ENCODE assay signal across 28 cellular contexts in the genomic region with DNA sequence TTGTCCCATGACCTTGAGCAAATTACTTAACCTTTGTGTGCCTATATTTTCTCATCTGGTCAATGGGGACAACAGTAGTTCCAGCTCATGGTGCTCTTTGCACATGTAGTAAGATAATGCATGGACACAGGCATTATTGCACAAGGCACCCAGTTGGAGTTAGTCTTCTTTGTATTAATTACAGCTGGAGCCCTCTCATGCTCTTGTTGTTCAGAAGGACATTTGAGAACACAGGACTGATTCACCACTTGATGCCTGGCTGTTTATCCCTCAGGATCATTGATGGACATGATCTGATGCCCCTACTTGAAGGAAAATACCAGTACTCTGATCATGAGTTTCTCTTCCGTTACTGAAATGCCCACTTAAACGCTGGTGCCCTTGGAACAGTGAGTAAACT.
"Had no signal": no experiment of that assay in that cellular context is flagged by ENCODE, and none has a peak within 500 bp of the region (broad histone marks: within the 10 kb centered on the region; RNA-seq: fewer than 3 reads in every experiment).

No MANE protein-coding gene starts in this region.

- H3K9me3 Mint-ChIP-seq: nephron; neural progenitor cell; stimulated activated effector memory CD8-positive, alpha-beta T cell treated with anti-CD3 and anti-CD28 coated beads, Interleukin-12 subunit alpha, Interleukin-12 subunit beta, amount 100 ng/mL, for 72 hours; stimulated activated naive B cell treated with anti-CD40 and anti-IgM and Interleukin-4, amounts not matched to agents 10 μg/mL and 1 μg/mL and 100 μg/mL, for 72 hours; stimulated activated naive CD8-positive, alpha-beta T cell treated with anti-CD3 and anti-CD28 coated beads, Interleukin-15, Interleukin-2, amounts not matched to agents 100 ng/mL and 50 ng/mL, for 24 hours had no signal

- H3K27me3 ChIP-seq: neural progenitor cell, ovary, right lobe of liver, sigmoid colon, stomach, thyroid gland, tibial nerve, upper lobe of left lung, uterus had no signal

- H3K4me1 ChIP-seq: neural progenitor cell, parathyroid adenoma, psoas muscle, right lobe of liver, sigmoid colon, stomach, thyroid gland, tibial nerve, upper lobe of left lung, uterus had no signal

- H3K27ac ChIP-seq: neural progenitor cell, ovary, parathyroid adenoma, psoas muscle, right lobe of liver, sigmoid colon, stomach, thoracic aorta, thyroid gland, tibial nerve, upper lobe of left lung, uterus had no signal

- H3K9me3 ChIP-seq: ovary, psoas muscle, right lobe of liver, sigmoid colon, stomach, thoracic aorta, thyroid gland, tibial nerve, upper lobe of left lung, uterus had no signal

- H2AFZ ChIP-seq: neural progenitor cell, parathyroid adenoma had no signal

- H3K9ac ChIP-seq: neural progenitor cell, parathyroid adenoma had no signal

- H3K4me2 ChIP-seq: neural progenitor cell had no signal

- DNase-seq: natural killer cell; occipital lobe; ovary; posterior cingulate gyrus; psoas muscle; right cardiac atrium; right lobe of liver; sigmoid colon; small intestine; stimulated activated CD4-positive, alpha-beta T cell treated with anti-CD3 and anti-CD28 coated beads, Interleukin-15, amount 100 ng/mL, for 24 hours; stimulated activated CD4-positive, alpha-beta T cell treated with anti-CD3 and anti-CD28 coated beads, Interleukin-2, amount 100 ng/mL, for 24 hours; stimulated activated CD4-positive, alpha-beta T cell treated with anti-CD3 and anti-CD28 coated beads, Interleukin-2, amount 100 ng/mL, for 48 hours; stimulated activated CD4-positive, alpha-beta T cell treated with anti-CD3 and anti-CD28 coated beads, Interleukin-4, amount 100 ng/mL, for 24 hours; stimulated activated naive B cell treated with anti-CD40 and anti-IgM and Interleukin-4, amounts not matched to agents 10 μg/mL and 1 μg/mL and 100 μg/mL, for 72 hours; stimulated activated naive CD4-positive, alpha-beta T cell treated with Interleukin-2 at 50 U/mL for 16 hours; stomach; thyroid gland; trophoblast cell; upper lobe of left lung; uterus had no signal

- FAIRE-seq: small intestine had no signal

- H3K27me3 Mint-ChIP-seq: progenitor cell of endocrine pancreas; stimulated activated naive B cell treated with anti-CD40 and anti-IgM and Interleukin-4, amounts not matched to agents 10 μg/mL and 1 μg/mL and 100 μg/mL, for 72 hours; stimulated activated naive CD8-positive, alpha-beta T cell treated with anti-CD3 and anti-CD28 coated beads, Interleukin-15, Interleukin-2, amounts not matched to agents 100 ng/mL and 50 ng/mL, for 24 hours had no signal

- H3K4me3 ChIP-seq: neural progenitor cell, ovary, psoas muscle, right lobe of liver, sigmoid colon, stomach, thoracic aorta, thyroid gland, tibial nerve, upper lobe of left lung, uterus had no signal

- ATAC-seq: natural killer cell; psoas muscle; right cardiac atrium; right lobe of liver; stimulated activated effector memory CD8-positive, alpha-beta T cell treated with anti-CD3 and anti-CD28 coated beads, Interleukin-12 subunit alpha, Interleukin-12 subunit beta, amount 100 ng/mL, for 72 hours; stimulated activated naive B cell treated with anti-CD40 and anti-IgM and Interleukin-4, amounts not matched to agents 10 μg/mL and 1 μg/mL and 100 μg/mL, for 72 hours had no signal

- H3K36me3 Mint-ChIP-seq: natural killer cell; neural progenitor cell; stimulated activated effector memory CD8-positive, alpha-beta T cell treated with anti-CD3 and anti-CD28 coated beads, Interleukin-12 subunit alpha, Interleukin-12 subunit beta, amount 100 ng/mL, for 72 hours; stimulated activated naive B cell treated with anti-CD40 and anti-IgM and Interleukin-4, amounts not matched to agents 10 μg/mL and 1 μg/mL and 100 μg/mL, for 72 hours had no signal

- H3K27ac Mint-ChIP-seq: natural killer cell; nephron; neural progenitor cell; progenitor cell of endocrine pancreas; stimulated activated effector memory CD8-positive, alpha-beta T cell treated with anti-CD3 and anti-CD28 coated beads, Interleukin-12 subunit alpha, Interleukin-12 subunit beta, amount 100 ng/mL, for 72 hours; stimulated activated naive B cell treated with anti-CD40 and anti-IgM and Interleukin-4, amounts not matched to agents 10 μg/mL and 1 μg/mL and 100 μg/mL, for 72 hours; stimulated activated naive CD8-positive, alpha-beta T cell treated with anti-CD3 and anti-CD28 coated beads, Interleukin-15, Interleukin-2, amounts not matched to agents 100 ng/mL and 50 ng/mL, for 24 hours had no signal

- H3K4me3 Mint-ChIP-seq: natural killer cell; nephron; neural progenitor cell; stimulated activated effector memory CD8-positive, alpha-beta T cell treated with anti-CD3 and anti-CD28 coated beads, Interleukin-12 subunit alpha, Interleukin-12 subunit beta, amount 100 ng/mL, for 72 hours; stimulated activated naive B cell treated with anti-CD40 and anti-IgM and Interleukin-4, amounts not matched to agents 10 μg/mL and 1 μg/mL and 100 μg/mL, for 72 hours; stimulated activated naive CD8-positive, alpha-beta T cell treated with anti-CD3 and anti-CD28 coated beads, Interleukin-15, Interleukin-2, amounts not matched to agents 100 ng/mL and 50 ng/mL, for 24 hours had no signal

- H3K79me2 ChIP-seq: parathyroid adenoma had no signal

- H3K36me3 ChIP-seq: neural progenitor cell, ovary, right lobe of liver, sigmoid colon, stomach, thoracic aorta, thyroid gland, tibial nerve, upper lobe of left lung, uterus had no signal

- H3K4me1 Mint-ChIP-seq: natural killer cell; nephron; neural progenitor cell; stimulated activated effector memory CD8-positive, alpha-beta T cell treated with anti-CD3 and anti-CD28 coated beads, Interleukin-12 subunit alpha, Interleukin-12 subunit beta, amount 100 ng/mL, for 72 hours; stimulated activated naive B cell treated with anti-CD40 and anti-IgM and Interleukin-4, amounts not matched to agents 10 μg/mL and 1 μg/mL and 100 μg/mL, for 72 hours had no signal
